ENCODE assay signal across 1 cellular context in genomic region chr17:48547839-48548686, GRCh38.
TF ChIP-seq lines count a peak whose summit lies in the region.

No MANE protein-coding gene starts in this region.

TF ChIP-seq in K562, 482 proteins besides CTCF, POLR2A, EP300 and RAD21 (continued from another document and continues in another):
- TF ChIP-seq ZNF592 (IDR thresholded peaks at IDR 0.05) (no peak), GABPB1 (CRISPR knock-in tag; IDR thresholded peaks at IDR 0.05) (no peak), STAT5B (CRISPR knock-in tag; IDR thresholded peaks at IDR 0.05) (no peak), ZNF274 (IDR thresholded peaks at IDR 0.05; ENCODE audit: borderline replicate concordance, low read depth, low read length) (no peak), SMARCC2 (IDR thresholded peaks at IDR 0.05; ENCODE audit: low read depth) (peak; percentile 80; the same call in 1 of the 2 replicates), ZC3H4 (CRISPR knock-in tag; IDR thresholded peaks at IDR 0.05; ENCODE audit: borderline replicate concordance) (no peak), HOXB6 (CRISPR knock-in tag; IDR thresholded peaks at IDR 0.05; ENCODE audit: borderline replicate concordance) (no peak), SRSF3 (IDR thresholded peaks at IDR 0.05; ENCODE audit: insufficient read depth, low read length) (no peak), HDAC2 (IDR thresholded peaks at IDR 0.05) (no peak; the same call in none of the 2 replicates), TEAD4 (IDR thresholded peaks at IDR 0.05; ENCODE audit: low read length) (peak; percentile 40), TEAD4 (CRISPR knock-in tag; IDR thresholded peaks at IDR 0.05; ENCODE audit: borderline replicate concordance) (no peak), RBBP5 (IDR thresholded peaks at IDR 0.05; ENCODE audit: borderline replicate concordance, insufficient read depth, low read length, poor library complexity, severe bottlenecking) (no peak), ZNF589 (CRISPR knock-in tag; IDR thresholded peaks at IDR 0.05; ENCODE audit: low read depth) (no peak), ERF (CRISPR knock-in tag; IDR thresholded peaks at IDR 0.05) (0 out of 2 replicates have a peak, but pooled peaks have one; percentile 16), ZNF133 (CRISPR knock-in tag; IDR thresholded peaks at IDR 0.05) (no peak), NR2C1 (IDR thresholded peaks at IDR 0.05) (peak; percentile 69), NR2C1 (tag; IDR thresholded peaks at IDR 0.05) (no peak), ZNF24 (IDR thresholded peaks at IDR 0.05) (no peak), ARNT (IDR thresholded peaks at IDR 0.05) (peak; percentile 56 to 62; a peak in 2 of 4 replicates), HMBOX1 (IDR thresholded peaks at IDR 0.05) (no peak), ZNF766 (CRISPR knock-in tag; conservative IDR thresholded peaks at IDR 0.05) (peak; percentile 35; the same call in 1 of the 2 replicates), LEF1 (IDR thresholded peaks at IDR 0.05) (peak; percentile 34; the same call in 1 of the 2 replicates), ZNF3 (CRISPR knock-in tag; IDR thresholded peaks at IDR 0.05) (no peak), POLR2H (tag; IDR thresholded peaks at IDR 0.05; ENCODE audit: low read depth) (peak; percentile 35), SOX6 (IDR thresholded peaks at IDR 0.05) (peak; percentile 3; the same call in 1 of the 2 replicates), ZBTB40 (IDR thresholded peaks at IDR 0.05) (no peak), ZBTB40 (CRISPR knock-in tag; IDR thresholded peaks at IDR 0.05) (no peak), NCOR1 (IDR thresholded peaks at IDR 0.05) (0 out of 2 replicates have a peak, but pooled peaks have one; percentile 28), HEY1 (CRISPR knock-in tag; IDR thresholded peaks at IDR 0.05; ENCODE audit: borderline replicate concordance) (no peak), PTTG1 (tag; IDR thresholded peaks at IDR 0.05; ENCODE audit: low read depth) (no peak), SMARCA4 (IDR thresholded peaks at IDR 0.05) (peak; percentile 66; the same call in 1 of the 2 replicates), ZNF174 (CRISPR knock-in tag; IDR thresholded peaks at IDR 0.05) (no peak), IRF9 (tag; IDR thresholded peaks at IDR 0.05) (no peak)
- TF ChIP-seq, protein P1, sequence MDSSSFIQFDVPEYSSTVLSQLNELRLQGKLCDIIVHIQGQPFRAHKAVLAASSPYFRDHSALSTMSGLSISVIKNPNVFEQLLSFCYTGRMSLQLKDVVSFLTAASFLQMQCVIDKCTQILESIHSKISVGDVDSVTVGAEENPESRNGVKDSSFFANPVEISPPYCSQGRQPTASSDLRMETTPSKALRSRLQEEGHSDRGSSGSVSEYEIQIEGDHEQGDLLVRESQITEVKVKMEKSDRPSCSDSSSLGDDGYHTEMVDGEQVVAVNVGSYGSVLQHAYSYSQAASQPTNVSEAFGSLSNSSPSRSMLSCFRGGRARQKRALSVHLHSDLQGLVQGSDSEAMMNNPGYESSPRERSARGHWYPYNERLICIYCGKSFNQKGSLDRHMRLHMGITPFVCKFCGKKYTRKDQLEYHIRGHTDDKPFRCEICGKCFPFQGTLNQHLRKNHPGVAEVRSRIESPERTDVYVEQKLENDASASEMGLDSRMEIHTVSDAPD (CRISPR knock-in tag; IDR thresholded peaks at IDR 0.05): no peak
- TF ChIP-seq, protein P2, sequence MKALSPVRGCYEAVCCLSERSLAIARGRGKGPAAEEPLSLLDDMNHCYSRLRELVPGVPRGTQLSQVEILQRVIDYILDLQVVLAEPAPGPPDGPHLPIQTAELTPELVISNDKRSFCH (CRISPR knock-in tag; IDR thresholded peaks at IDR 0.05): no peak
- TF ChIP-seq, protein P2 (tag; IDR thresholded peaks at IDR 0.05): no peak
- TF ChIP-seq, protein P3, sequence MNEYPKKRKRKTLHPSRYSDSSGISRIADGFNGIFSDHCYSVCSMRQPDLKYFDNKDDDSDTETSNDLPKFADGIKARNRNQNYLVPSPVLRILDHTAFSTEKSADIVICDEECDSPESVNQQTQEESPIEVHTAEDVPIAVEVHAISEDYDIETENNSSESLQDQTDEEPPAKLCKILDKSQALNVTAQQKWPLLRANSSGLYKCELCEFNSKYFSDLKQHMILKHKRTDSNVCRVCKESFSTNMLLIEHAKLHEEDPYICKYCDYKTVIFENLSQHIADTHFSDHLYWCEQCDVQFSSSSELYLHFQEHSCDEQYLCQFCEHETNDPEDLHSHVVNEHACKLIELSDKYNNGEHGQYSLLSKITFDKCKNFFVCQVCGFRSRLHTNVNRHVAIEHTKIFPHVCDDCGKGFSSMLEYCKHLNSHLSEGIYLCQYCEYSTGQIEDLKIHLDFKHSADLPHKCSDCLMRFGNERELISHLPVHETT (CRISPR knock-in tag; conservative IDR thresholded peaks at IDR 0.05 in 1 of 2, IDR thresholded peaks at IDR 0.05 in 1 of 2): peak in 1 of 2 experiments; percentile 53; a peak in 1 of 4 replicates
- TF ChIP-seq, protein P4, sequence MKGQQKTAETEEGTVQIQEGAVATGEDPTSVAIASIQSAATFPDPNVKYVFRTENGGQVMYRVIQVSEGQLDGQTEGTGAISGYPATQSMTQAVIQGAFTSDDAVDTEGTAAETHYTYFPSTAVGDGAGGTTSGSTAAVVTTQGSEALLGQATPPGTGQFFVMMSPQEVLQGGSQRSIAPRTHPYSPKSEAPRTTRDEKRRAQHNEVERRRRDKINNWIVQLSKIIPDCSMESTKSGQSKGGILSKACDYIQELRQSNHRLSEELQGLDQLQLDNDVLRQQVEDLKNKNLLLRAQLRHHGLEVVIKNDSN (CRISPR knock-in tag; IDR thresholded peaks at IDR 0.05): peak; percentile 79
- TF ChIP-seq, protein P5, sequence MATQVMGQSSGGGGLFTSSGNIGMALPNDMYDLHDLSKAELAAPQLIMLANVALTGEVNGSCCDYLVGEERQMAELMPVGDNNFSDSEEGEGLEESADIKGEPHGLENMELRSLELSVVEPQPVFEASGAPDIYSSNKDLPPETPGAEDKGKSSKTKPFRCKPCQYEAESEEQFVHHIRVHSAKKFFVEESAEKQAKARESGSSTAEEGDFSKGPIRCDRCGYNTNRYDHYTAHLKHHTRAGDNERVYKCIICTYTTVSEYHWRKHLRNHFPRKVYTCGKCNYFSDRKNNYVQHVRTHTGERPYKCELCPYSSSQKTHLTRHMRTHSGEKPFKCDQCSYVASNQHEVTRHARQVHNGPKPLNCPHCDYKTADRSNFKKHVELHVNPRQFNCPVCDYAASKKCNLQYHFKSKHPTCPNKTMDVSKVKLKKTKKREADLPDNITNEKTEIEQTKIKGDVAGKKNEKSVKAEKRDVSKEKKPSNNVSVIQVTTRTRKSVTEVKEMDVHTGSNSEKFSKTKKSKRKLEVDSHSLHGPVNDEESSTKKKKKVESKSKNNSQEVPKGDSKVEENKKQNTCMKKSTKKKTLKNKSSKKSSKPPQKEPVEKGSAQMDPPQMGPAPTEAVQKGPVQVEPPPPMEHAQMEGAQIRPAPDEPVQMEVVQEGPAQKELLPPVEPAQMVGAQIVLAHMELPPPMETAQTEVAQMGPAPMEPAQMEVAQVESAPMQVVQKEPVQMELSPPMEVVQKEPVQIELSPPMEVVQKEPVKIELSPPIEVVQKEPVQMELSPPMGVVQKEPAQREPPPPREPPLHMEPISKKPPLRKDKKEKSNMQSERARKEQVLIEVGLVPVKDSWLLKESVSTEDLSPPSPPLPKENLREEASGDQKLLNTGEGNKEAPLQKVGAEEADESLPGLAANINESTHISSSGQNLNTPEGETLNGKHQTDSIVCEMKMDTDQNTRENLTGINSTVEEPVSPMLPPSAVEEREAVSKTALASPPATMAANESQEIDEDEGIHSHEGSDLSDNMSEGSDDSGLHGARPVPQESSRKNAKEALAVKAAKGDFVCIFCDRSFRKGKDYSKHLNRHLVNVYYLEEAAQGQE (CRISPR knock-in tag; IDR thresholded peaks at IDR 0.05; ENCODE audit: low read depth): no peak
